In genomic region chr6:27894839-27895762, GRCh38 we compare ENCODE assay signal across 8 cellular contexts. TPM values are rescaled to one million over a fixed set of nuclear protein-coding genes. Genes with fewer than 3 reads are reported as not detected.
DNase-seq lines count a peak whose midpoint lies in the region; ATAC-seq and TF ChIP-seq lines count a peak whose summit lies in the region.

No MANE protein-coding gene starts in this region.

- peak overlapping the region; percentile 92 for H3K4me3 ChIP-seq in endodermal cell (ENCODE audit: low read length)

- H3K4me1 ChIP-seq in endodermal cell (ENCODE audit: control insufficient read depth, insufficient read depth, low read length) = no peaks in the 10 kb centered on the region

- no peaks in the 10 kb centered on the region for H3K27me3 ChIP-seq in endodermal cell (ENCODE audit: control insufficient read depth, insufficient read depth, low read length, poor library complexity, severe bottlenecking)

- intact Hi-C loops in activated CD4-positive, alpha-beta memory T cell treated with anti-CD3 and anti-CD28 coated beads for 36 hours (cut with micrococcal nuclease) = loop anchor here (1.0 to 10.0 kb wide), 12 partner anchors 76 to 1868 kb away; partner anchors contain the start of gene ABT1

- DNase-seq in COLO668 (lab: John Stamatoyannopoulos, UW; ENCODE audit: unreplicated experiment) (peak; percentile 40), NCI-H526 treated with DMSO at 0.1 percent for 48 hours (lab: John Stamatoyannopoulos, UW) (peak; percentile 76), endodermal cell (peak; percentile 86), medulla oblongata (ENCODE audit: extremely low spot score) (peak; percentile 94)
- peak; percentile 75 for DNase-seq in activated CD4-positive, alpha-beta memory T cell treated with anti-CD3 and anti-CD28 coated beads for 36 hours
- peak; percentile 46 for DNase-seq in stimulated activated naive B cell treated with anti-CD40 and anti-IgM and Interleukin-4, amounts not matched to agents 10 μg/mL and 1 μg/mL and 100 μg/mL, for 72 hours

- WGBS in endodermal cell (ENCODE audit: insufficient coverage in 1 of 2, insufficient read length in 1 of 2), 2 experiments = 0% methylated on average over 9 to 28 of the region's 28 CpGs

- H3K4me1 Mint-ChIP-seq in activated CD4-positive, alpha-beta memory T cell treated with anti-CD3 and anti-CD28 coated beads for 36 hours (ENCODE audit: low read depth) = peaks cover 24% of the 10 kb centered on the region
- peaks cover 17% of the 10 kb centered on the region for H3K4me1 Mint-ChIP-seq in endodermal cell
- H3K4me1 Mint-ChIP-seq in stimulated activated naive B cell treated with anti-CD40 and anti-IgM and Interleukin-4, amounts not matched to agents 10 μg/mL and 1 μg/mL and 100 μg/mL, for 72 hours = peaks cover 12 to 35% of the 10 kb centered on the region in 2 donors

- peaks cover 7% of the 10 kb centered on the region for H3K27me3 Mint-ChIP-seq in activated CD4-positive, alpha-beta memory T cell treated with anti-CD3 and anti-CD28 coated beads for 36 hours
- H3K27me3 Mint-ChIP-seq in endodermal cell (ENCODE audit: insufficient read depth) = no peaks in the 10 kb centered on the region
- no peaks in the 10 kb centered on the region for H3K27me3 Mint-ChIP-seq in stimulated activated naive B cell treated with anti-CD40 and anti-IgM and Interleukin-4, amounts not matched to agents 10 μg/mL and 1 μg/mL and 100 μg/mL, for 72 hours

- peak overlapping the region; percentile 91 for H3K27ac ChIP-seq in endodermal cell (ENCODE audit: low read depth, low read length)

- H3K9ac ChIP-seq in endodermal cell (ENCODE audit: extremely low read depth, low read length, poor library complexity, severe bottlenecking) = peak overlapping the region; percentile 96

- CTCF ChIA-PET in activated CD4-positive, alpha-beta memory T cell treated with anti-CD3 and anti-CD28 coated beads for 36 hours (lab: Charles Lee) = interaction anchor here (0.8 to 7.6 kb wide), 22 partner anchors 11 to 768 kb away, joined by 3 to 121 read pairs (median 8); a partner anchor contains a TSS

- no peaks in the 10 kb centered on the region for H3K36me3 ChIP-seq in endodermal cell (ENCODE audit: control insufficient read depth, insufficient read depth, low read length)

- H3K9me3 Mint-ChIP-seq in activated CD4-positive, alpha-beta memory T cell treated with anti-CD3 and anti-CD28 coated beads for 36 hours = no peaks in the 10 kb centered on the region
- H3K9me3 Mint-ChIP-seq in endodermal cell = no peaks in the 10 kb centered on the region
- peaks cover 3% of the 10 kb centered on the region in 2 donors for H3K9me3 Mint-ChIP-seq in stimulated activated naive B cell treated with anti-CD40 and anti-IgM and Interleukin-4, amounts not matched to agents 10 μg/mL and 1 μg/mL and 100 μg/mL, for 72 hours

- H3K36me3 Mint-ChIP-seq in activated CD4-positive, alpha-beta memory T cell treated with anti-CD3 and anti-CD28 coated beads for 36 hours = peaks cover 10% of the 10 kb centered on the region
- H3K36me3 Mint-ChIP-seq in endodermal cell (ENCODE audit: low read depth) = no peaks in the 10 kb centered on the region
- peaks cover 11 to 16% of the 10 kb centered on the region in 2 donors for H3K36me3 Mint-ChIP-seq in stimulated activated naive B cell treated with anti-CD40 and anti-IgM and Interleukin-4, amounts not matched to agents 10 μg/mL and 1 μg/mL and 100 μg/mL, for 72 hours

- H3K9me3 ChIP-seq in endodermal cell (ENCODE audit: control insufficient read depth, low read length) = no peaks in the 10 kb centered on the region

- TF ChIP-seq CTCF in endodermal cell (conservative IDR thresholded peaks at IDR 0.05) = peak; percentile 84

- H3K4me3 Mint-ChIP-seq in activated CD4-positive, alpha-beta memory T cell treated with anti-CD3 and anti-CD28 coated beads for 36 hours = no peak overlapping the region
- H3K4me3 Mint-ChIP-seq in endodermal cell = no peak overlapping the region
- no peak overlapping the region for H3K4me3 Mint-ChIP-seq in stimulated activated naive B cell treated with anti-CD40 and anti-IgM and Interleukin-4, amounts not matched to agents 10 μg/mL and 1 μg/mL and 100 μg/mL, for 72 hours

- peak; percentile 18 for ATAC-seq in HG03196 (IDR thresholded peaks at IDR 0.05; ENCODE audit: unreplicated experiment)
- ATAC-seq in stimulated activated naive B cell treated with anti-CD40 and anti-IgM and Interleukin-4, amounts not matched to agents 10 μg/mL and 1 μg/mL and 100 μg/mL, for 72 hours (replicated peaks) = peak; percentile 8 to 21
- ATAC-seq in HG02938 (IDR thresholded peaks at IDR 0.05; ENCODE audit: unreplicated experiment) = no peak

- POLR2A ChIA-PET in activated CD4-positive, alpha-beta memory T cell treated with anti-CD3 and anti-CD28 coated beads for 36 hours (lab: Charles Lee) = interaction anchor here (2.8 to 6.1 kb wide), 7 partner anchors 27 to 763 kb away, joined by 24 to 507 read pairs (median 110); a partner anchor contains a TSS

- no peak overlapping the region for H3K27ac Mint-ChIP-seq in activated CD4-positive, alpha-beta memory T cell treated with anti-CD3 and anti-CD28 coated beads for 36 hours
- no peak overlapping the region for H3K27ac Mint-ChIP-seq in endodermal cell
- no peak overlapping the region for H3K27ac Mint-ChIP-seq in stimulated activated naive B cell treated with anti-CD40 and anti-IgM and Interleukin-4, amounts not matched to agents 10 μg/mL and 1 μg/mL and 100 μg/mL, for 72 hours

RNA-seq across cellular contexts. Expression of gene OR2B2, which starts 17.1 kb away (rescaled TPM):
- total RNA-seq in activated CD4-positive, alpha-beta memory T cell treated with anti-CD3 and anti-CD28 coated beads for 36 hours = not detected
- total RNA-seq in endodermal cell = not detected
- not detected for polyA plus RNA-seq in endodermal cell (2013, experiment 1 of 2)
- polyA plus RNA-seq in endodermal cell (2013, experiment 2 of 2) = not detected

Comparison
In these comparisons a context has a peak if more than half of its experiments do, and no peak if none do; other contexts are left out.
1. DNase-seq: peak in every context shown above with its lines; median percentile 94 in medulla oblongata; 86 in endodermal cell; 76 in NCI-H526 treated with DMSO at 0.1 percent for 48 hours; 75 in activated CD4-positive, alpha-beta memory T cell treated with anti-CD3 and anti-CD28 coated beads for 36 hours; 46 in stimulated activated naive B cell treated with anti-CD40 and anti-IgM and Interleukin-4, amounts not matched to agents 10 μg/mL and 1 μg/mL and 100 μg/mL, for 72 hours; 40 in COLO668.